Comparison of ENCODE assay signal across 12 cellular contexts in genomic region chr14:21255385-21256101, GRCh38. TPM values are rescaled to one million over a fixed set of nuclear protein-coding genes. Genes with fewer than 3 reads are reported as not detected.
DNase-seq lines count a peak whose midpoint lies in the region; ATAC-seq and TF ChIP-seq lines count a peak whose summit lies in the region.
"Had no signal": no experiment of that assay in that cellular context is flagged by ENCODE, and none has a peak within 500 bp of the region (broad histone marks: within the 10 kb centered on the region; RNA-seq: fewer than 3 reads in every experiment).

No MANE protein-coding gene starts in this region.

- H3K9me2 ChIP-seq in GM23248 (ENCODE audit: insufficient read depth): no peaks in the 10 kb centered on the region

- peaks cover 100% of the 10 kb centered on the region for H3K79me2 ChIP-seq in GM23248 (ENCODE audit: insufficient read depth)

- H3K36me3 ChIP-seq in BLaER1 (peaks cover 98% of the 10 kb centered on the region), GM23248 (ENCODE audit: low read depth) (peaks cover 69% of the 10 kb centered on the region), stomach (peaks cover 18 to 94% (median 88%) of the 10 kb centered on the region in 4 donors)

- H3K9me3 ChIP-seq in BLaER1: peaks cover 9% of the 10 kb centered on the region; the same call in 1 of the 2 replicates
- no peaks in the 10 kb centered on the region for H3K9me3 ChIP-seq in GM23248 (ENCODE audit: low read depth)
- no peaks in the 10 kb centered on the region for H3K9me3 ChIP-seq in stomach

- no peak for TF ChIP-seq CTCF in mesothelial cell of epicardium (IDR thresholded peaks at IDR 0.05; ENCODE audit: unreplicated experiment)
- no peak for TF ChIP-seq CTCF in stomach (IDR thresholded peaks at IDR 0.05)

- H3K9ac ChIP-seq in BLaER1 (no peak overlapping the region), GM23248 (0 out of 2 replicates have a peak overlapping the region, but pooled peaks have one; percentile 13)

- 72 to 73% methylated on average over 4 of the region's 4 CpGs for WGBS in GM23248 (ENCODE audit: low coverage in 1 of 2, low lambda C conversion rate in 2 of 2, missing lambda C conversion rate in 2 of 2), 2 experiments
- 38 to 45% (median 44%) methylated on average over 4 of the region's 4 CpGs for WGBS in stomach, 5 donors

- no peak for TF ChIP-seq POLR2A in stomach (IDR thresholded peaks at IDR 0.05)

- H3K27me3 Mint-ChIP-seq in activated naive CD8-positive, alpha-beta T cell: no peaks in the 10 kb centered on the region
- no peaks in the 10 kb centered on the region for H3K27me3 Mint-ChIP-seq in mesothelial cell of epicardium (ENCODE audit: low read depth)

- peak; percentile 52 for DNase-seq in GM23248
- DNase-seq in mesothelial cell of epicardium (ENCODE audit: low spot score in 2 of 2, unreplicated experiment in 2 of 2): no peak
- DNase-seq in stomach: no peak
- DNase-seq in left lobe of liver (ENCODE audit: low spot score): no peak
- DNase-seq: activated gamma-delta T cell treated with Interleukin-2 at 50 U/mL for 16 hours, NCI-H524 had no signal

- peaks cover 80% of the 10 kb centered on the region for H3K4me1 Mint-ChIP-seq in activated naive CD8-positive, alpha-beta T cell (ENCODE audit: low read depth)
- H3K4me1 Mint-ChIP-seq in mesothelial cell of epicardium: peaks cover 34% of the 10 kb centered on the region

- H3K4me3 ChIP-seq in BLaER1 (no peak overlapping the region), GM23248 (peak overlapping the region; percentile 6; the same call in 1 of the 2 replicates), stomach (no peak overlapping the region)
- H3K4me3 ChIP-seq: skin epidermis had no signal

- H3F3A ChIP-seq in GM23248 (ENCODE audit: insufficient read depth): peaks cover 75% of the 10 kb centered on the region

- TF ChIP-seq EP300 in stomach (IDR thresholded peaks at IDR 0.05): no peak

- in situ Hi-C loops in GM23248 (cut with MboI): no loop called here

- H3K4me3 Mint-ChIP-seq in activated naive CD8-positive, alpha-beta T cell: peak overlapping the region; percentile 89
- H3K4me3 Mint-ChIP-seq in mesothelial cell of epicardium: no peak overlapping the region

- intact Hi-C loops in stomach (cut with DNase I; ENCODE audit: low total_unique reads): no loop called here

- H3K4me1 ChIP-seq in BLaER1 (peaks cover 39% of the 10 kb centered on the region), GM23248 (ENCODE audit: insufficient read depth) (peaks cover 52% of the 10 kb centered on the region), stomach (peaks cover 39 to 89% (median 63%) of the 10 kb centered on the region in 4 donors)

- peak overlapping the region; percentile 82 for H3K27ac Mint-ChIP-seq in activated naive CD8-positive, alpha-beta T cell
- peak overlapping the region; percentile 82 for H3K27ac Mint-ChIP-seq in mesothelial cell of epicardium

- peaks cover 31% of the 10 kb centered on the region for H3K36me3 Mint-ChIP-seq in activated naive CD8-positive, alpha-beta T cell
- peaks cover 42% of the 10 kb centered on the region for H3K36me3 Mint-ChIP-seq in mesothelial cell of epicardium

- H3K4me2 ChIP-seq in BLaER1 (peak overlapping the region; percentile 15; the same call in 1 of the 2 replicates), GM23248 (ENCODE audit: unreplicated experiment) (peak overlapping the region; percentile 26)

- H3K27me3 ChIP-seq in BLaER1 (no peaks in the 10 kb centered on the region), GM23248 (replicated peaks; ENCODE audit: insufficient read depth) (no peaks in the 10 kb centered on the region), stomach (no peaks in the 10 kb centered on the region)

- no peak overlapping the region for H2AFZ ChIP-seq in GM23248

- no peaks in the 10 kb centered on the region for H3K9me3 Mint-ChIP-seq in activated naive CD8-positive, alpha-beta T cell (ENCODE audit: low read depth)
- no peaks in the 10 kb centered on the region for H3K9me3 Mint-ChIP-seq in mesothelial cell of epicardium

- H4K20me1 ChIP-seq in BLaER1 (peaks cover 100% of the 10 kb centered on the region), GM23248 (ENCODE audit: insufficient read depth) (peaks cover 55% of the 10 kb centered on the region)

- no peak for ATAC-seq in GM21360 (IDR thresholded peaks at IDR 0.05; ENCODE audit: unreplicated experiment)
- ATAC-seq in left lobe of liver: no peak
- no peak for ATAC-seq in HG02610 (IDR thresholded peaks at IDR 0.05; ENCODE audit: unreplicated experiment)

- H3K27ac ChIP-seq in BLaER1 (no peak overlapping the region), GM23248 (peak overlapping the region; percentile 44), stomach (peak overlapping the region in 1 of 5 donors; percentile 14)

RNA-seq across cellular contexts. Expression of gene HNRNPC, which starts 13.7 kb away (rescaled TPM):
- total RNA-seq in GM23248 (2014; rRNA removed; shearing (Covaris generic)): 674 and 705 TPM in 2 replicates
- 584 and 592 TPM in 2 replicates for polyA plus RNA-seq in GM23248 (2016; fragmentation: Nextera tagmentation; extraction: Ambion mirVana)
- total RNA-seq in mesothelial cell of epicardium: 669 to 698 TPM (median 675 TPM) in 3 replicates
- 100 to 1,000 TPM; 110 to 503 (median 282) TPM for total RNA-seq in stomach
- 100 to 1,000 TPM; 396 to 516 (median 409) TPM for polyA plus RNA-seq in stomach
- 162 TPM for total RNA-seq in left lobe of liver

RNA-seq across cellular contexts. Expression of gene RPGRIP1, which starts 24.3 kb away (rescaled TPM):
- not detected in 2 replicates for total RNA-seq in GM23248 (2014; rRNA removed; shearing (Covaris generic))
- polyA plus RNA-seq in GM23248 (2016; fragmentation: Nextera tagmentation; extraction: Ambion mirVana) (not detected in 2 replicates), stomach (under 1 TPM in 2 of 3 donors, not detected in 1; 0.19 to 0.28 TPM)
- total RNA-seq in mesothelial cell of epicardium (0.29 to 0.35 TPM (median 0.29 TPM) in 3 replicates), stomach (under 1 TPM in 2 of 5 donors, not detected in 3; 0.29 to 0.58 TPM), left lobe of liver (0.23 TPM)
- total RNA-seq: T-helper 1 cell treated with Interleukin-12 subunit alpha and Interleukin-12 subunit beta and Interleukin-4 antibody, amounts not matched to agents 30 ng/mL and 1 ng/mL, for 36 hours had no signal
